1 cellular context compared by ENCODE assay signal in genomic region chr12:81627336-81628189, GRCh38.
TF ChIP-seq lines count a peak whose summit lies in the region.

No MANE protein-coding gene starts in this region.

TF ChIP-seq in K562, 482 proteins besides CTCF, POLR2A, EP300 and RAD21 (continued from another document):
- TF ChIP-seq, protein P1, sequence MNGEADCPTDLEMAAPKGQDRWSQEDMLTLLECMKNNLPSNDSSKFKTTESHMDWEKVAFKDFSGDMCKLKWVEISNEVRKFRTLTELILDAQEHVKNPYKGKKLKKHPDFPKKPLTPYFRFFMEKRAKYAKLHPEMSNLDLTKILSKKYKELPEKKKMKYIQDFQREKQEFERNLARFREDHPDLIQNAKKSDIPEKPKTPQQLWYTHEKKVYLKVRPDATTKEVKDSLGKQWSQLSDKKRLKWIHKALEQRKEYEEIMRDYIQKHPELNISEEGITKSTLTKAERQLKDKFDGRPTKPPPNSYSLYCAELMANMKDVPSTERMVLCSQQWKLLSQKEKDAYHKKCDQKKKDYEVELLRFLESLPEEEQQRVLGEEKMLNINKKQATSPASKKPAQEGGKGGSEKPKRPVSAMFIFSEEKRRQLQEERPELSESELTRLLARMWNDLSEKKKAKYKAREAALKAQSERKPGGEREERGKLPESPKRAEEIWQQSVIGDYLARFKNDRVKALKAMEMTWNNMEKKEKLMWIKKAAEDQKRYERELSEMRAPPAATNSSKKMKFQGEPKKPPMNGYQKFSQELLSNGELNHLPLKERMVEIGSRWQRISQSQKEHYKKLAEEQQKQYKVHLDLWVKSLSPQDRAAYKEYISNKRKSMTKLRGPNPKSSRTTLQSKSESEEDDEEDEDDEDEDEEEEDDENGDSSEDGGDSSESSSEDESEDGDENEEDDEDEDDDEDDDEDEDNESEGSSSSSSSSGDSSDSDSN (IDR thresholded peaks at IDR 0.05; ENCODE audit: borderline replicate concordance in 1 of 2, low read depth in 2 of 2, low read length in 2 of 2): no peak
- TF ChIP-seq, protein P2, sequence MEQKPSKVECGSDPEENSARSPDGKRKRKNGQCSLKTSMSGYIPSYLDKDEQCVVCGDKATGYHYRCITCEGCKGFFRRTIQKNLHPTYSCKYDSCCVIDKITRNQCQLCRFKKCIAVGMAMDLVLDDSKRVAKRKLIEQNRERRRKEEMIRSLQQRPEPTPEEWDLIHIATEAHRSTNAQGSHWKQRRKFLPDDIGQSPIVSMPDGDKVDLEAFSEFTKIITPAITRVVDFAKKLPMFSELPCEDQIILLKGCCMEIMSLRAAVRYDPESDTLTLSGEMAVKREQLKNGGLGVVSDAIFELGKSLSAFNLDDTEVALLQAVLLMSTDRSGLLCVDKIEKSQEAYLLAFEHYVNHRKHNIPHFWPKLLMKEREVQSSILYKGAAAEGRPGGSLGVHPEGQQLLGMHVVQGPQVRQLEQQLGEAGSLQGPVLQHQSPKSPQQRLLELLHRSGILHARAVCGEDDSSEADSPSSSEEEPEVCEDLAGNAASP (IDR thresholded peaks at IDR 0.05): no peak
- TF ChIP-seq MBD1 (CRISPR knock-in tag; IDR thresholded peaks at IDR 0.05): no peak
- no peak for TF ChIP-seq EHMT2 (IDR thresholded peaks at IDR 0.05)
- TF ChIP-seq STAT5B (CRISPR knock-in tag; IDR thresholded peaks at IDR 0.05): no peak
- no peak for TF ChIP-seq GATA2 (CRISPR knock-in tag; IDR thresholded peaks at IDR 0.05)
- no peak for TF ChIP-seq KDM1A (IDR thresholded peaks at IDR 0.05)
- no peak for TF ChIP-seq ELF2 (CRISPR knock-in tag; IDR thresholded peaks at IDR 0.05)
- no peak for TF ChIP-seq EP400 (IDR thresholded peaks at IDR 0.05)
- TF ChIP-seq GABPB2 (CRISPR knock-in tag; conservative IDR thresholded peaks at IDR 0.05): no peak
